ENCODE assay signal across 16 cellular contexts in genomic region chr7:133301444-133301843, GRCh38.
"Had no signal": no experiment of that assay in that cellular context is flagged by ENCODE, and none has a peak within 500 bp of the region (broad histone marks: within the 10 kb centered on the region; RNA-seq: fewer than 3 reads in every experiment).

No MANE protein-coding gene starts in this region.

- DNase-seq: activated CD4-positive, alpha-beta T cell treated with anti-CD3 and anti-CD28 coated beads, Interleukin-2, amount 50 U/mL, for 4 hours; activated effector memory CD4-positive, alpha-beta T cell treated with anti-CD3 and anti-CD28 coated beads, Interleukin-2, amount 50 U/mL, for 16 hours; activated T-cell treated with anti-CD3 and anti-CD28 coated beads, Interleukin-2, amount 50 U/mL, for 1 hour; effector memory CD8-positive, alpha-beta T cell; erythroblast; gastrocnemius medialis; heart right ventricle; islet precursor cell; left lung; mesenchymal stem cell; stimulated activated CD4-positive, alpha-beta T cell treated with anti-CD3 and anti-CD28 coated beads, Interleukin-4, amount 100 ng/mL, for 1 hour; stimulated activated CD8-positive, alpha-beta memory T cell treated with anti-CD3 and anti-CD28 coated beads, Interleukin-4, amount 100 ng/mL, for 48 hours; stimulated activated naive CD8-positive, alpha-beta T cell treated with anti-CD3 and anti-CD28 coated beads, Interleukin-15, Interleukin-2, amounts not matched to agents 100 U/mL and 50 U/mL, for 24 hours; upper lobe of right lung had no signal

- FAIRE-seq: bronchial epithelial cell, colon had no signal

- H3K4me3 ChIP-seq: gastrocnemius medialis, heart right ventricle, left lung, upper lobe of right lung had no signal
